Comparison of ENCODE assay signal across 8 cellular contexts in genomic region chr12:10153271-10154144, GRCh38. TPM values are rescaled to one million over a fixed set of nuclear protein-coding genes. Genes with fewer than 3 reads are reported as not detected.
A peak's percentile ranks its signal among the peaks of the same experiment; 100 is the strongest.
DNase-seq lines count a peak whose midpoint lies in the region; ATAC-seq, FAIRE-seq and TF ChIP-seq lines count a peak whose summit lies in the region.

No MANE protein-coding gene starts in this region.

- H4K20me1 ChIP-seq in keratinocyte (ENCODE audit: control insufficient read depth, extremely low read depth, insufficient read depth, low read length): no peaks in the 10 kb centered on the region

- no peaks in the 10 kb centered on the region for H3K9me3 Mint-ChIP-seq in CD4-positive, CD25-positive, alpha-beta regulatory T cell
- no peaks in the 10 kb centered on the region for H3K9me3 Mint-ChIP-seq in central memory CD8-positive, alpha-beta T cell

- H3K36me3 ChIP-seq in CD4-positive, CD25-positive, alpha-beta regulatory T cell (ENCODE audit: control insufficient read depth, insufficient read depth, low read length): no peaks in the 10 kb centered on the region
- H3K36me3 ChIP-seq in keratinocyte (ENCODE audit: control insufficient read depth in 2 of 2, extremely low read depth in 1 of 2, insufficient read depth in 2 of 2, low read length in 2 of 2): no peaks in the 10 kb centered on the region
- no peaks in the 10 kb centered on the region for H3K36me3 ChIP-seq in spleen

- TF ChIP-seq POLR2A in spleen (IDR thresholded peaks at IDR 0.05): no peak

- peak overlapping the region; percentile 73 for H3K4me3 ChIP-seq in CD4-positive, CD25-positive, alpha-beta regulatory T cell (ENCODE audit: low read depth, low read length)
- H3K4me3 ChIP-seq in keratinocyte (ENCODE audit: control insufficient read depth in 2 of 3, extremely low read depth in 1 of 3, insufficient read depth in 2 of 3, low read depth in 1 of 3, low read length in 3 of 3) (peak overlapping the region; percentile 29 to 76 (median 62)), spleen (peak overlapping the region; percentile 48 to 70 (median 64))

- H3K27ac ChIP-seq in CD4-positive, CD25-positive, alpha-beta regulatory T cell (ENCODE audit: insufficient read depth, low read length, poor library complexity, severe bottlenecking): no peak overlapping the region
- peak overlapping the region; percentile 55 for H3K27ac ChIP-seq in keratinocyte (ENCODE audit: control insufficient read depth, insufficient read depth, low read length)
- H3K27ac ChIP-seq in spleen: peak overlapping the region; percentile 24 to 86 (median 71)

- H3K9me1 ChIP-seq in keratinocyte (ENCODE audit: control insufficient read depth, extremely low read depth, insufficient read depth, low read length): no peaks in the 10 kb centered on the region

- FAIRE-seq in keratinocyte (lab: Jason Lieb, UNC): peak; percentile 5

- H3K27me3 ChIP-seq in CD4-positive, CD25-positive, alpha-beta regulatory T cell (ENCODE audit: control insufficient read depth, insufficient read depth, low read length): peaks cover 7% of the 10 kb centered on the region
- H3K27me3 ChIP-seq in keratinocyte (ENCODE audit: control insufficient read depth, extremely low read depth, insufficient read depth, low read length) (no peaks in the 10 kb centered on the region), spleen (replicated peaks in 1 of 7) (peaks cover 0 to 19% (median 0%) of the 10 kb centered on the region in 7 donors)

- no peaks in the 10 kb centered on the region for H3K9me3 ChIP-seq in CD4-positive, CD25-positive, alpha-beta regulatory T cell (ENCODE audit: control insufficient read depth in 2 of 2, low read length in 2 of 2)
- H3K9me3 ChIP-seq in keratinocyte (ENCODE audit: control insufficient read depth, low read depth, low read length) (no peaks in the 10 kb centered on the region), spleen (no peaks in the 10 kb centered on the region)

- 1 to 3% (median 3%) methylated on average over 28 to 46 of the region's 46 CpGs for WGBS in spleen, 5 donors

- TF ChIP-seq CTCF in keratinocyte (optimal IDR thresholded peaks at IDR 0.05 in 1 of 3, IDR thresholded peaks at IDR 0.05 in 1 of 3, conservative IDR thresholded peaks at IDR 0.05 in 1 of 3; ENCODE audit: extremely low read depth in 1 of 3, insufficient read depth in 2 of 3, low read length in 3 of 3) (peak; percentile 60 to 74 (median 69)), spleen (IDR thresholded peaks at IDR 0.05 in 8 of 11, conservative IDR thresholded peaks at IDR 0.05 in 3 of 11) (peak; percentile 44 to 86 (median 78))

- peak; percentile 31 to 68 (median 66) for DNase-seq in CD4-positive, CD25-positive, alpha-beta regulatory T cell
- peak; percentile 20 for DNase-seq in GOT3 (lab: John Stamatoyannopoulos, UW)
- DNase-seq in NCI-H146 treated with DMSO at 0.1 percent for 48 hours (lab: John Stamatoyannopoulos, UW; ENCODE audit: unreplicated experiment): peak; percentile 68
- DNase-seq in activated CD4-positive, CD25-positive, alpha-beta regulatory T cell treated with anti-CD3 and anti-CD28 coated beads, Interleukin-2, amount 50 U/mL, for 16 hours (ENCODE audit: low read depth, low spot score): peak; percentile 25
- peak; percentile 50 to 53 for DNase-seq in central memory CD8-positive, alpha-beta T cell (ENCODE audit: low spot score in 2 of 2)
- no peak for DNase-seq in keratinocyte (ENCODE audit: low read depth, low spot score)
- DNase-seq in spleen: peak; percentile 91

- peak overlapping the region; percentile 77 to 97 (median 92) for H3K4me3 Mint-ChIP-seq in CD4-positive, CD25-positive, alpha-beta regulatory T cell
- peak overlapping the region; percentile 86 for H3K4me3 Mint-ChIP-seq in central memory CD8-positive, alpha-beta T cell

- peak overlapping the region in 1 of 3 donors; percentile 88 for H3K27ac Mint-ChIP-seq in CD4-positive, CD25-positive, alpha-beta regulatory T cell
- H3K27ac Mint-ChIP-seq in central memory CD8-positive, alpha-beta T cell (ENCODE audit: low read depth): peak overlapping the region; percentile 29

- H3K36me3 Mint-ChIP-seq in CD4-positive, CD25-positive, alpha-beta regulatory T cell: no peaks in the 10 kb centered on the region
- H3K36me3 Mint-ChIP-seq in central memory CD8-positive, alpha-beta T cell (ENCODE audit: insufficient read depth): peaks cover 2% of the 10 kb centered on the region

- H3K4me1 ChIP-seq in CD4-positive, CD25-positive, alpha-beta regulatory T cell (ENCODE audit: control insufficient read depth, insufficient read depth, low read length, poor library complexity, severe bottlenecking): peaks cover 15% of the 10 kb centered on the region
- H3K4me1 ChIP-seq in keratinocyte (ENCODE audit: control insufficient read depth, extremely low read depth, insufficient read depth, low read length) (no peaks in the 10 kb centered on the region), spleen (peaks cover 4 to 23% (median 16%) of the 10 kb centered on the region in 6 donors)

- H3K4me1 Mint-ChIP-seq in CD4-positive, CD25-positive, alpha-beta regulatory T cell: peaks cover 0 to 16% (median 7%) of the 10 kb centered on the region in 4 donors
- H3K4me1 Mint-ChIP-seq in central memory CD8-positive, alpha-beta T cell: peaks cover 9% of the 10 kb centered on the region

- no peaks in the 10 kb centered on the region for H3K79me2 ChIP-seq in keratinocyte (ENCODE audit: control insufficient read depth, insufficient read depth, low read length)

- peak overlapping the region; percentile 77 for H3K9ac ChIP-seq in keratinocyte (ENCODE audit: control insufficient read depth, extremely low read depth, insufficient read depth, low read length)

- peak; percentile 76 to 80 for ATAC-seq in CD4-positive, CD25-positive, alpha-beta regulatory T cell (ENCODE audit: low read depth in 2 of 2)
- ATAC-seq in central memory CD8-positive, alpha-beta T cell (replicated peaks; ENCODE audit: extremely low read depth, poor library complexity, severe bottlenecking): peak; percentile 66
- no peak for ATAC-seq in HG03196 (IDR thresholded peaks at IDR 0.05; ENCODE audit: unreplicated experiment)

- peaks cover 36% of the 10 kb centered on the region for H3K27me3 Mint-ChIP-seq in CD4-positive, CD25-positive, alpha-beta regulatory T cell
- no peaks in the 10 kb centered on the region for H3K27me3 Mint-ChIP-seq in central memory CD8-positive, alpha-beta T cell

- dilution Hi-C loops in keratinocyte (cut with MboI; ENCODE audit: extremely low pct_ligation_motif_present, low sequenced_read_pairs): no loop called here

- peak overlapping the region; percentile 92 for H3K4me2 ChIP-seq in keratinocyte (ENCODE audit: control insufficient read depth, extremely low read depth, insufficient read depth, low read depth, low read length)

- peak overlapping the region; percentile 99 for H2AFZ ChIP-seq in keratinocyte (ENCODE audit: control insufficient read depth, low read length)

- intact Hi-C loops in spleen (cut with DNase I; ENCODE audit: low total_unique reads): loop anchor here (2.0 kb wide), 1 partner anchor 37 kb away; no protein-coding TSS in a partner anchor

RNA-seq across cellular contexts. Expression of gene OLR1, which starts 18.4 kb away (rescaled TPM):
- total RNA-seq in CD4-positive, CD25-positive, alpha-beta regulatory T cell: not detected
- polyA plus RNA-seq in CD4-positive, CD25-positive, alpha-beta regulatory T cell: not detected
- polyA plus RNA-seq in keratinocyte: 0.03 to 0.18 TPM (median 0.17 TPM) in 3 replicates
- polyA plus RNA-seq in keratinocyte (2011; ENCODE audit: low read depth): 0.39 TPM
- 0.13 and 0.34 TPM in 2 replicates for polyA plus RNA-seq in keratinocyte (2011; cell fraction: cytosol; rRNA removed)
- 0.32 and 0.69 TPM in 2 replicates for polyA plus RNA-seq in keratinocyte (2011; cell fraction: nucleus; rRNA removed)
- 0.34 TPM in 1 of 2 replicates, not detected in the other for polyA plus RNA-seq in keratinocyte (2012; ENCODE audit: low replicate concordance)
- polyA minus RNA-seq in keratinocyte: 0.99 TPM in 1 of 3 replicates, not detected in the others
- not detected for polyA minus RNA-seq in keratinocyte (2011; cell fraction: cytosol; rRNA and poly(A)+ RNA removed)
- polyA minus RNA-seq in keratinocyte (2011; cell fraction: nucleus; rRNA and poly(A)+ RNA removed): 1.4 and 1.6 TPM in 2 replicates
- 10 to 100 TPM in 1 of 7 donors, 1 to 10 TPM in 3, not detected in 3; 1.2 to 10.5 (median 1.3) TPM for total RNA-seq in spleen
- under 1 TPM; 0.09 to 0.22 (median 0.13) TPM for polyA plus RNA-seq in spleen

RNA-seq across cellular contexts. Expression of gene CLEC7A, which starts 23.5 kb away (rescaled TPM):
- 0.76 TPM for total RNA-seq in CD4-positive, CD25-positive, alpha-beta regulatory T cell
- polyA plus RNA-seq in CD4-positive, CD25-positive, alpha-beta regulatory T cell: under 1 TPM in 2 of 4 donors, not detected in 2; 0.40 to 0.88 TPM
- polyA plus RNA-seq in keratinocyte (0.31 to 0.62 TPM (median 0.62 TPM) in 3 replicates), spleen (10 to 100 TPM in 2 of 3 donors, 1 to 10 TPM in 1; 7.7 to 20.4 (median 11.7) TPM)
- not detected for polyA plus RNA-seq in keratinocyte (2011; ENCODE audit: low read depth)
- polyA plus RNA-seq in keratinocyte (2011; cell fraction: cytosol; rRNA removed): 0.12 and 0.18 TPM in 2 replicates
- polyA plus RNA-seq in keratinocyte (2011; cell fraction: nucleus; rRNA removed): 0.17 and 0.29 TPM in 2 replicates
- 0.17 TPM in 1 of 2 replicates, not detected in the other for polyA plus RNA-seq in keratinocyte (2012; ENCODE audit: low replicate concordance)
- 0.06 to 0.13 TPM in 2 of 3 replicates, not detected in the other for polyA minus RNA-seq in keratinocyte
- not detected for polyA minus RNA-seq in keratinocyte (2011; cell fraction: cytosol; rRNA and poly(A)+ RNA removed)
- not detected in 2 replicates for polyA minus RNA-seq in keratinocyte (2011; cell fraction: nucleus; rRNA and poly(A)+ RNA removed)
- 100 to 1,000 TPM in 1 of 7 donors, 10 to 100 TPM in 6; 37.4 to 111 (median 51.8) TPM for total RNA-seq in spleen

RNA-seq across cellular contexts. Expression of gene TMEM52B, which starts 25.3 kb away (rescaled TPM):
- total RNA-seq in CD4-positive, CD25-positive, alpha-beta regulatory T cell: not detected
- polyA plus RNA-seq in CD4-positive, CD25-positive, alpha-beta regulatory T cell: not detected
- polyA plus RNA-seq in keratinocyte: 0.03 TPM in 1 of 3 replicates, not detected in the others
- not detected for polyA plus RNA-seq in keratinocyte (2011; ENCODE audit: low read depth)
- polyA plus RNA-seq in keratinocyte (2011; cell fraction: cytosol; rRNA removed): 0.06 TPM in 1 of 2 replicates, not detected in the other
- not detected in 2 replicates for polyA plus RNA-seq in keratinocyte (2011; cell fraction: nucleus; rRNA removed)
- not detected in 2 replicates for polyA plus RNA-seq in keratinocyte (2012; ENCODE audit: low replicate concordance)
- polyA minus RNA-seq in keratinocyte: 0.16 TPM in 1 of 3 replicates, not detected in the others
- not detected for polyA minus RNA-seq in keratinocyte (2011; cell fraction: cytosol; rRNA and poly(A)+ RNA removed)
- not detected in 2 replicates for polyA minus RNA-seq in keratinocyte (2011; cell fraction: nucleus; rRNA and poly(A)+ RNA removed)
- total RNA-seq in spleen: under 1 TPM in 2 of 7 donors, not detected in 5; 0.19 to 0.40 TPM
- polyA plus RNA-seq in spleen: under 1 TPM in 1 of 3 donors, not detected in 2; 0.06 TPM

RNA-seq across cellular contexts. Expression of gene CLEC1A, which starts 54.7 kb away (rescaled TPM):
- not detected for total RNA-seq in CD4-positive, CD25-positive, alpha-beta regulatory T cell
- not detected for polyA plus RNA-seq in CD4-positive, CD25-positive, alpha-beta regulatory T cell
- polyA plus RNA-seq in keratinocyte: 0.05 TPM in 1 of 3 replicates, not detected in the others
- not detected for polyA plus RNA-seq in keratinocyte (2011; ENCODE audit: low read depth)
- not detected in 2 replicates for polyA plus RNA-seq in keratinocyte (2011; cell fraction: cytosol; rRNA removed)
- not detected in 2 replicates for polyA plus RNA-seq in keratinocyte (2011; cell fraction: nucleus; rRNA removed)
- polyA plus RNA-seq in keratinocyte (2012; ENCODE audit: low replicate concordance): not detected in 2 replicates
- not detected in 3 replicates for polyA minus RNA-seq in keratinocyte
- not detected for polyA minus RNA-seq in keratinocyte (2011; cell fraction: cytosol; rRNA and poly(A)+ RNA removed)
- polyA minus RNA-seq in keratinocyte (2011; cell fraction: nucleus; rRNA and poly(A)+ RNA removed): not detected in 2 replicates
- total RNA-seq in spleen: 10 to 100 TPM in 1 of 7 donors, 1 to 10 TPM in 6; 6.0 to 12.4 (median 7.7) TPM
- 1 to 10 TPM; 1.5 to 4.2 (median 2.4) TPM for polyA plus RNA-seq in spleen

RNA-seq across cellular contexts. Expression of gene GABARAPL1, which starts 59.2 kb away (rescaled TPM):
- 170 TPM for total RNA-seq in CD4-positive, CD25-positive, alpha-beta regulatory T cell
- polyA plus RNA-seq in CD4-positive, CD25-positive, alpha-beta regulatory T cell: 10 to 100 TPM; 19.4 to 21.8 (median 19.7) TPM
- polyA plus RNA-seq in keratinocyte: 15.6 to 27.2 TPM (median 24.3 TPM) in 3 replicates
- 27.0 TPM for polyA plus RNA-seq in keratinocyte (2011; ENCODE audit: low read depth)
- polyA plus RNA-seq in keratinocyte (2011; cell fraction: cytosol; rRNA removed): 21.6 and 41.0 TPM in 2 replicates
- polyA plus RNA-seq in keratinocyte (2011; cell fraction: nucleus; rRNA removed): 32.6 and 33.1 TPM in 2 replicates
- polyA plus RNA-seq in keratinocyte (2012; ENCODE audit: low replicate concordance): 14.1 and 46.3 TPM in 2 replicates
- polyA minus RNA-seq in keratinocyte: 3.3 to 22.5 TPM (median 18.6 TPM) in 3 replicates
- polyA minus RNA-seq in keratinocyte (2011; cell fraction: cytosol; rRNA and poly(A)+ RNA removed): 10.4 TPM
- polyA minus RNA-seq in keratinocyte (2011; cell fraction: nucleus; rRNA and poly(A)+ RNA removed): 23.6 and 28.6 TPM in 2 replicates
- total RNA-seq in spleen: 10 to 100 TPM; 29.8 to 79.7 (median 53.4) TPM
- 10 to 100 TPM in 2 of 3 donors, 1 to 10 TPM in 1; 10.0 to 22.5 (median 13.5) TPM for polyA plus RNA-seq in spleen
